ENCODE assay signal across 3 cellular contexts in genomic region chr16:30760160-30760559, GRCh38.
TF ChIP-seq lines count a peak whose summit lies in the region.

No MANE protein-coding gene starts in this region.

TF ChIP-seq in SK-N-SH, 30 proteins besides CTCF, POLR2A, EP300 and RAD21 (continues in another document):
- TF ChIP-seq MXI1 (IDR thresholded peaks at IDR 0.05; ENCODE audit: low read depth, low read length) = no peak
- TF ChIP-seq YY1 (IDR thresholded peaks at IDR 0.05; ENCODE audit: low read depth) = no peak
- no peak for TF ChIP-seq USF2 (IDR thresholded peaks at IDR 0.05; ENCODE audit: borderline replicate concordance, low read depth, low read length)
- no peak for TF ChIP-seq MEF2A (IDR thresholded peaks at IDR 0.05; ENCODE audit: borderline replicate concordance, low read depth)
- TF ChIP-seq PBX3 (IDR thresholded peaks at IDR 0.05) = no peak
- no peak for TF ChIP-seq REST (IDR thresholded peaks at IDR 0.05; ENCODE audit: low read depth, low read length)
- no peak for TF ChIP-seq ELF1 (IDR thresholded peaks at IDR 0.05)
- no peak for TF ChIP-seq FOSL2 (IDR thresholded peaks at IDR 0.05; ENCODE audit: borderline replicate concordance, low read depth)
- no peak for TF ChIP-seq RCOR1 (IDR thresholded peaks at IDR 0.05; ENCODE audit: low read length)
- no peak for TF ChIP-seq FOXJ3 (CRISPR knock-in tag; IDR thresholded peaks at IDR 0.05)
- TF ChIP-seq ZBTB33 (IDR thresholded peaks at IDR 0.05; ENCODE audit: borderline replicate concordance, low read depth) = no peak

TF ChIP-seq in SK-N-SH treated with all-trans-retinoic acid at 6 μM for 48 hours, 23 proteins besides CTCF, POLR2A, EP300 and RAD21:
- TF ChIP-seq CREB5 (CRISPR knock-in tag; IDR thresholded peaks at IDR 0.05; ENCODE audit: low read depth) (no peak), TOX (CRISPR knock-in tag; IDR thresholded peaks at IDR 0.05; ENCODE audit: borderline replicate concordance) (no peak), ESRRG (CRISPR knock-in tag; IDR thresholded peaks at IDR 0.05) (no peak)

TF ChIP-seq in GM12878, 131 proteins besides CTCF, POLR2A, EP300 and RAD21:
- TF ChIP-seq E2F8 (IDR thresholded peaks at IDR 0.05; ENCODE audit: low read depth, partially characterized antibody) (no peak), CEBPB (IDR thresholded peaks at IDR 0.05; ENCODE audit: borderline replicate concordance in 1 of 2, low read depth in 2 of 2, low read length in 2 of 2) (no peak), KLF5 (IDR thresholded peaks at IDR 0.05; ENCODE audit: partially characterized antibody) (no peak), EZH2 (IDR thresholded peaks at IDR 0.05; ENCODE audit: borderline replicate concordance, control insufficient read depth, low read depth, low read length) (no peak), POLR2AphosphoS5 (IDR thresholded peaks at IDR 0.05; ENCODE audit: low read length) (no peak), RUNX3 (IDR thresholded peaks at IDR 0.05; ENCODE audit: low read length) (no peak), RFX5 (IDR thresholded peaks at IDR 0.05; ENCODE audit: low read depth, low read length) (no peak), NR2F1 (conservative IDR thresholded peaks at IDR 0.05) (no peak), CUX1 (IDR thresholded peaks at IDR 0.05; ENCODE audit: insufficient replicate concordance, low read depth, low read length) (no peak), ZBED1 (IDR thresholded peaks at IDR 0.05; ENCODE audit: borderline replicate concordance) (no peak), MEF2A (IDR thresholded peaks at IDR 0.05; ENCODE audit: insufficient read depth, low read depth, low read length) (no peak), SMARCA5 (IDR thresholded peaks at IDR 0.05) (no peak), USF1 (IDR thresholded peaks at IDR 0.05; ENCODE audit: borderline replicate concordance, extremely low read length, insufficient read depth, low read depth, low read length) (no peak), IRF4 (IDR thresholded peaks at IDR 0.05; ENCODE audit: low read depth, low read length) (no peak), GABPA (IDR thresholded peaks at IDR 0.05; ENCODE audit: low read depth) (no peak)
TF ChIP-seq in GM12878: peak in this region for 0.
